15 cellular contexts compared by ENCODE assay signal in genomic region chr16:3080024-3080423, GRCh38. TPM values are rescaled to one million over a fixed set of nuclear protein-coding genes. Genes with fewer than 3 reads are reported as not detected.
DNase-seq lines count a peak whose midpoint lies in the region; ATAC-seq lines count a peak whose summit lies in the region.
"Had no signal": no experiment of that assay in that cellular context is flagged by ENCODE, and none has a peak within 500 bp of the region (broad histone marks: within the 10 kb centered on the region; RNA-seq: fewer than 3 reads in every experiment).

No MANE protein-coding gene starts in this region.

- no peak overlapping the region for H3K27ac ChIP-seq in CD4-positive, alpha-beta memory T cell (ENCODE audit: low read depth, low read length)
- H3K27ac ChIP-seq in naive thymus-derived CD4-positive, alpha-beta T cell (ENCODE audit: low read depth, low read length) = no peak overlapping the region
- H3K27ac ChIP-seq: GM23248 had no signal

- H3K36me3 ChIP-seq in CD4-positive, alpha-beta memory T cell (ENCODE audit: insufficient read depth, low read length) = no peaks in the 10 kb centered on the region
- H3K36me3 ChIP-seq in naive thymus-derived CD4-positive, alpha-beta T cell (ENCODE audit: control insufficient read depth in 2 of 3, insufficient read depth in 3 of 3, low read length in 3 of 3) = no peaks in the 10 kb centered on the region

- no peaks in the 10 kb centered on the region for H3K27me3 Mint-ChIP-seq in activated CD4-positive, alpha-beta T cell treated with anti-CD3 and anti-CD28 coated beads, Interleukin-2, amount 10 ng/mL, durations not matched to agents 24 days and 14 days
- no peaks in the 10 kb centered on the region for H3K27me3 Mint-ChIP-seq in CD4-positive, alpha-beta memory T cell
- H3K27me3 Mint-ChIP-seq in activated CD4-positive, alpha-beta memory T cell treated with anti-CD3 and anti-CD28 coated beads, Interleukin-2, amount 10 ng/mL, durations not matched to agents 7 days and 5 days = no peaks in the 10 kb centered on the region
- H3K27me3 Mint-ChIP-seq in naive thymus-derived CD4-positive, alpha-beta T cell = no peaks in the 10 kb centered on the region

- peaks cover 11% of the 10 kb centered on the region for H3K9me3 Mint-ChIP-seq in activated CD4-positive, alpha-beta T cell treated with anti-CD3 and anti-CD28 coated beads, Interleukin-2, amount 10 ng/mL, durations not matched to agents 24 days and 14 days
- H3K9me3 Mint-ChIP-seq in CD4-positive, alpha-beta memory T cell = peaks cover 0 to 6% (median 0%) of the 10 kb centered on the region in 8 donors
- peaks cover 16% of the 10 kb centered on the region for H3K9me3 Mint-ChIP-seq in activated CD4-positive, alpha-beta memory T cell treated with anti-CD3 and anti-CD28 coated beads, Interleukin-2, amount 10 ng/mL, durations not matched to agents 7 days and 5 days
- H3K9me3 Mint-ChIP-seq in naive thymus-derived CD4-positive, alpha-beta T cell = peaks cover 0 to 13% (median 4%) of the 10 kb centered on the region in 11 donors
- H3K9me3 Mint-ChIP-seq: CD8-positive, alpha-beta T cell had no signal

- H3K36me3 Mint-ChIP-seq in activated CD4-positive, alpha-beta T cell treated with anti-CD3 and anti-CD28 coated beads, Interleukin-2, amount 10 ng/mL, durations not matched to agents 24 days and 14 days (ENCODE audit: low read depth) = peaks cover 49% of the 10 kb centered on the region
- H3K36me3 Mint-ChIP-seq in CD4-positive, alpha-beta memory T cell = peaks cover 5 to 14% of the 10 kb centered on the region in 2 donors
- peaks cover 37% of the 10 kb centered on the region for H3K36me3 Mint-ChIP-seq in activated CD4-positive, alpha-beta memory T cell treated with anti-CD3 and anti-CD28 coated beads, Interleukin-2, amount 10 ng/mL, durations not matched to agents 7 days and 5 days (ENCODE audit: low read depth)
- H3K36me3 Mint-ChIP-seq in naive thymus-derived CD4-positive, alpha-beta T cell = peaks cover 6 to 58% (median 12%) of the 10 kb centered on the region in 5 donors

- intact Hi-C loops in activated CD4-positive, alpha-beta T cell treated with anti-CD3 and anti-CD28 coated beads, Interleukin-2, amount 10 ng/mL, durations not matched to agents 24 days and 14 days (cut with micrococcal nuclease) = no loop called here
- intact Hi-C loops in CD4-positive, alpha-beta memory T cell (cut with micrococcal nuclease) = no loop called here
- intact Hi-C loops in naive thymus-derived CD4-positive, alpha-beta T cell (cut with micrococcal nuclease) = no loop called here

- no peak overlapping the region for H3K4me3 ChIP-seq in CD4-positive, alpha-beta memory T cell (ENCODE audit: low read length in 2 of 2)
- no peak overlapping the region for H3K4me3 ChIP-seq in naive thymus-derived CD4-positive, alpha-beta T cell (ENCODE audit: low read length)
- H3K4me3 ChIP-seq: GM23248 had no signal

- DNase-seq in activated CD4-positive, alpha-beta T cell treated with anti-CD3 and anti-CD28 coated beads, Interleukin-2, amount 10 ng/mL, durations not matched to agents 24 days and 14 days = no peak
- no peak for DNase-seq in activated CD4-positive, alpha-beta T cell treated with anti-CD3 and anti-CD28 coated beads, Interleukin-2, amount 50 U/mL, for 48 hours
- no peak for DNase-seq in CD4-positive, alpha-beta memory T cell
- no peak for DNase-seq in activated CD4-positive, alpha-beta memory T cell treated with anti-CD3 and anti-CD28 coated beads, Interleukin-2, amount 10 ng/mL, durations not matched to agents 7 days and 5 days
- no peak for DNase-seq in naive thymus-derived CD4-positive, alpha-beta T cell
- no peak for DNase-seq in Ammon's horn (ENCODE audit: low spot score)
- DNase-seq: AML-193; CD8-positive, alpha-beta T cell; GF-D8; GM23248; NCI-H1417 treated with DMSO at 0.1 percent for 48 hours; NCI-H2029; NCI-H510A treated with DMSO at 0.1 percent for 48 hours had no signal

- no peaks in the 10 kb centered on the region for H3K27me3 ChIP-seq in CD4-positive, alpha-beta memory T cell (ENCODE audit: insufficient read depth, low read length)
- no peaks in the 10 kb centered on the region for H3K27me3 ChIP-seq in naive thymus-derived CD4-positive, alpha-beta T cell (ENCODE audit: control insufficient read depth in 2 of 2, insufficient read depth in 2 of 2, low read length in 2 of 2)

- H3K4me3 Mint-ChIP-seq in activated CD4-positive, alpha-beta T cell treated with anti-CD3 and anti-CD28 coated beads, Interleukin-2, amount 10 ng/mL, durations not matched to agents 24 days and 14 days = no peak overlapping the region
- H3K4me3 Mint-ChIP-seq in CD4-positive, alpha-beta memory T cell = peak overlapping the region in 5 of 8 donors; percentile 2 to 49 (median 38)
- no peak overlapping the region for H3K4me3 Mint-ChIP-seq in activated CD4-positive, alpha-beta memory T cell treated with anti-CD3 and anti-CD28 coated beads, Interleukin-2, amount 10 ng/mL, durations not matched to agents 7 days and 5 days
- H3K4me3 Mint-ChIP-seq in naive thymus-derived CD4-positive, alpha-beta T cell = peak overlapping the region in 2 of 10 donors; percentile 3 to 48
- H3K4me3 Mint-ChIP-seq: CD8-positive, alpha-beta T cell had no signal

- CTCF ChIA-PET in CD4-positive, alpha-beta memory T cell (lab: Charles Lee; ENCODE audit: partially characterized antibody) = interaction anchor here (1.3 to 8.2 kb wide), 7 partner anchors 14 to 49 kb away, joined by 5 to 78 read pairs (median 7); partner anchors contain the start of genes IL32 and ZSCAN10
- CTCF ChIA-PET in activated CD4-positive, alpha-beta memory T cell treated with anti-CD3 and anti-CD28 coated beads, Interleukin-2, amount 10 ng/mL, durations not matched to agents 7 days and 5 days (lab: Charles Lee) = interaction anchor here (1.6 to 1.7 kb wide), 3 partner anchors 13 to 49 kb away, joined by 3 to 11 read pairs (median 6); no protein-coding TSS in a partner anchor
- CTCF ChIA-PET in naive thymus-derived CD4-positive, alpha-beta T cell (lab: Charles Lee) = interaction anchor here (0.9 to 1.5 kb wide), 5 partner anchors 15 to 50 kb away, joined by 4 to 8 read pairs (median 4); no protein-coding TSS in a partner anchor

- no peaks in the 10 kb centered on the region for H3K9me3 ChIP-seq in CD4-positive, alpha-beta memory T cell (ENCODE audit: control insufficient read depth in 1 of 2, low read length in 2 of 2)
- no peaks in the 10 kb centered on the region for H3K9me3 ChIP-seq in naive thymus-derived CD4-positive, alpha-beta T cell (ENCODE audit: control insufficient read depth in 2 of 3, low read length in 3 of 3)

- POLR2A ChIA-PET in CD4-positive, alpha-beta memory T cell (lab: Charles Lee; ENCODE audit: partially characterized antibody) = interaction anchor here (1.4 to 11.4 kb wide), 3 partner anchors 13 to 21 kb away, joined by 7 to 217 read pairs (median 8); partner anchors contain the start of genes IL32 and ZSCAN10
- POLR2A ChIA-PET in activated CD4-positive, alpha-beta memory T cell treated with anti-CD3 and anti-CD28 coated beads, Interleukin-2, amount 10 ng/mL, durations not matched to agents 7 days and 5 days (lab: Charles Lee) = interaction anchor here (0.6 to 1.6 kb wide), 6 partner anchors 11 to 100 kb away, joined by 3 to 8 read pairs (median 4); partner anchors contain the start of genes IL32, PKMYT1 and ZNF213
- POLR2A ChIA-PET in naive thymus-derived CD4-positive, alpha-beta T cell (lab: Charles Lee) = interaction anchor here (0.8 to 1.7 kb wide), 4 partner anchors 12 to 18 kb away, joined by 3 to 10 read pairs (median 8); partner anchors contain the start of genes IL32 and ZSCAN10

- peak overlapping the region; percentile 64 for H3K27ac Mint-ChIP-seq in activated CD4-positive, alpha-beta T cell treated with anti-CD3 and anti-CD28 coated beads, Interleukin-2, amount 10 ng/mL, durations not matched to agents 24 days and 14 days
- H3K27ac Mint-ChIP-seq in CD4-positive, alpha-beta memory T cell = peak overlapping the region; percentile 64 to 93 (median 91)
- H3K27ac Mint-ChIP-seq in activated CD4-positive, alpha-beta memory T cell treated with anti-CD3 and anti-CD28 coated beads, Interleukin-2, amount 10 ng/mL, durations not matched to agents 7 days and 5 days = peak overlapping the region; percentile 9
- H3K27ac Mint-ChIP-seq in naive thymus-derived CD4-positive, alpha-beta T cell = peak overlapping the region in 7 of 9 donors; percentile 8 to 86 (median 38)
- H3K27ac Mint-ChIP-seq: CD8-positive, alpha-beta T cell had no signal

- peaks cover 58% of the 10 kb centered on the region for H3K4me1 Mint-ChIP-seq in activated CD4-positive, alpha-beta T cell treated with anti-CD3 and anti-CD28 coated beads, Interleukin-2, amount 10 ng/mL, durations not matched to agents 24 days and 14 days
- H3K4me1 Mint-ChIP-seq in CD4-positive, alpha-beta memory T cell = peaks cover 49 to 94% (median 70%) of the 10 kb centered on the region in 4 donors
- peaks cover 63% of the 10 kb centered on the region for H3K4me1 Mint-ChIP-seq in activated CD4-positive, alpha-beta memory T cell treated with anti-CD3 and anti-CD28 coated beads, Interleukin-2, amount 10 ng/mL, durations not matched to agents 7 days and 5 days
- H3K4me1 Mint-ChIP-seq in naive thymus-derived CD4-positive, alpha-beta T cell = peaks cover 44 to 91% (median 72%) of the 10 kb centered on the region in 7 donors

- H3K4me1 ChIP-seq in CD4-positive, alpha-beta memory T cell (ENCODE audit: insufficient read depth, low read length) = peaks cover 65% of the 10 kb centered on the region
- H3K4me1 ChIP-seq in naive thymus-derived CD4-positive, alpha-beta T cell (ENCODE audit: control insufficient read depth in 2 of 2, insufficient read depth in 2 of 2, low read length in 2 of 2) = peaks cover 40 to 56% of the 10 kb centered on the region in 2 donors

- ATAC-seq in naive thymus-derived CD4-positive, alpha-beta T cell = no peak
- no peak for ATAC-seq in HG03095 (IDR thresholded peaks at IDR 0.05; ENCODE audit: unreplicated experiment)
- ATAC-seq: CD8-positive, alpha-beta T cell; HCT116 had no signal

RNA-seq across cellular contexts. Expression of gene IL32, which starts 14.6 kb away (rescaled TPM):
- total RNA-seq in activated CD4-positive, alpha-beta T cell treated with anti-CD3 and anti-CD28 coated beads, Interleukin-2, amount 10 ng/mL, durations not matched to agents 24 days and 14 days = 918 and 934 TPM in 2 replicates
- 100 to 1,000 TPM; 752 to 810 TPM for total RNA-seq in CD4-positive, alpha-beta memory T cell
- polyA plus RNA-seq in CD4-positive, alpha-beta memory T cell = 1,000 to 10,000 TPM; 3,111 to 3,174 TPM
- total RNA-seq in activated CD4-positive, alpha-beta memory T cell treated with anti-CD3 and anti-CD28 coated beads, Interleukin-2, amount 10 ng/mL, durations not matched to agents 7 days and 5 days = 1,000 to 10,000 TPM; 4,131 to 4,213 TPM
- total RNA-seq in naive thymus-derived CD4-positive, alpha-beta T cell = 1,000 to 10,000 TPM in 1 of 5 experiments, 100 to 1,000 TPM in 4; 351 to 3,697 (median 587) TPM
- 1,000 to 10,000 TPM; 1,418 to 1,605 TPM for polyA plus RNA-seq in naive thymus-derived CD4-positive, alpha-beta T cell

RNA-seq across cellular contexts. Expression of gene ZSCAN10, which starts 19.1 kb away (rescaled TPM):
- not detected in 2 replicates for total RNA-seq in activated CD4-positive, alpha-beta T cell treated with anti-CD3 and anti-CD28 coated beads, Interleukin-2, amount 10 ng/mL, durations not matched to agents 24 days and 14 days
- total RNA-seq in CD4-positive, alpha-beta memory T cell = under 1 TPM in 1 of 2 experiments, not detected in 1; 0.15 TPM
- polyA plus RNA-seq in CD4-positive, alpha-beta memory T cell = not detected
- under 1 TPM in 1 of 2 experiments, not detected in 1; 0.15 TPM for total RNA-seq in activated CD4-positive, alpha-beta memory T cell treated with anti-CD3 and anti-CD28 coated beads, Interleukin-2, amount 10 ng/mL, durations not matched to agents 7 days and 5 days
- under 1 TPM in 3 of 5 experiments, not detected in 2; 0.22 to 0.61 (median 0.29) TPM for total RNA-seq in naive thymus-derived CD4-positive, alpha-beta T cell
- under 1 TPM in 1 of 2 donors, not detected in 1; 0.35 TPM for polyA plus RNA-seq in naive thymus-derived CD4-positive, alpha-beta T cell
- total RNA-seq: GM23248 had no signal

RNA-seq across cellular contexts. Expression of gene ZNF205, which starts 32.4 kb away (rescaled TPM):
- total RNA-seq in activated CD4-positive, alpha-beta T cell treated with anti-CD3 and anti-CD28 coated beads, Interleukin-2, amount 10 ng/mL, durations not matched to agents 24 days and 14 days = 0.21 and 0.47 TPM in 2 replicates
- total RNA-seq in CD4-positive, alpha-beta memory T cell = not detected
- under 1 TPM in 1 of 2 donors, not detected in 1; 0.20 TPM for polyA plus RNA-seq in CD4-positive, alpha-beta memory T cell
- total RNA-seq in activated CD4-positive, alpha-beta memory T cell treated with anti-CD3 and anti-CD28 coated beads, Interleukin-2, amount 10 ng/mL, durations not matched to agents 7 days and 5 days = not detected
- total RNA-seq in naive thymus-derived CD4-positive, alpha-beta T cell = under 1 TPM in 1 of 5 experiments, not detected in 4; 0.29 TPM
- under 1 TPM in 1 of 2 donors, not detected in 1; 0.09 TPM for polyA plus RNA-seq in naive thymus-derived CD4-positive, alpha-beta T cell
- total RNA-seq: CD8-positive, alpha-beta T cell had no signal

RNA-seq across cellular contexts. Expression of gene MMP25, which starts 33.7 kb away (rescaled TPM):
- 8.1 and 10.2 TPM in 2 replicates for total RNA-seq in activated CD4-positive, alpha-beta T cell treated with anti-CD3 and anti-CD28 coated beads, Interleukin-2, amount 10 ng/mL, durations not matched to agents 24 days and 14 days
- 1 to 10 TPM; 2.9 to 3.0 TPM for total RNA-seq in CD4-positive, alpha-beta memory T cell
- polyA plus RNA-seq in CD4-positive, alpha-beta memory T cell = under 1 TPM; 0.52 to 0.91 TPM
- 100 to 1,000 TPM; 112 to 117 TPM for total RNA-seq in activated CD4-positive, alpha-beta memory T cell treated with anti-CD3 and anti-CD28 coated beads, Interleukin-2, amount 10 ng/mL, durations not matched to agents 7 days and 5 days
- 10 to 100 TPM in 2 of 5 experiments, 1 to 10 TPM in 1, under 1 TPM in 2; 0.73 to 64.4 (median 3.7) TPM for total RNA-seq in naive thymus-derived CD4-positive, alpha-beta T cell
- polyA plus RNA-seq in naive thymus-derived CD4-positive, alpha-beta T cell = under 1 TPM; 0.64 to 0.93 TPM
- total RNA-seq: GM23248 had no signal

RNA-seq across cellular contexts. Expression of gene BICDL2, which starts 43.3 kb away (rescaled TPM):
- total RNA-seq in activated CD4-positive, alpha-beta T cell treated with anti-CD3 and anti-CD28 coated beads, Interleukin-2, amount 10 ng/mL, durations not matched to agents 24 days and 14 days = 0.43 and 0.63 TPM in 2 replicates
- total RNA-seq in CD4-positive, alpha-beta memory T cell = not detected
- polyA plus RNA-seq in CD4-positive, alpha-beta memory T cell = not detected
- total RNA-seq in activated CD4-positive, alpha-beta memory T cell treated with anti-CD3 and anti-CD28 coated beads, Interleukin-2, amount 10 ng/mL, durations not matched to agents 7 days and 5 days = 1 to 10 TPM; 1.4 to 1.9 TPM
- 1 to 10 TPM in 1 of 5 experiments, not detected in 4; 1.0 TPM for total RNA-seq in naive thymus-derived CD4-positive, alpha-beta T cell
- not detected for polyA plus RNA-seq in naive thymus-derived CD4-positive, alpha-beta T cell
- total RNA-seq: CD8-positive, alpha-beta T cell had no signal

Comparison
In these comparisons a context has a peak if more than half of its experiments do, and no peak if none do; other contexts are left out.
1. H3K27ac Mint-ChIP-seq: peak in every context shown above with its lines; median percentile 91 in CD4-positive, alpha-beta memory T cell; 64 in activated CD4-positive, alpha-beta T cell treated with anti-CD3 and anti-CD28 coated beads, Interleukin-2, amount 10 ng/mL, durations not matched to agents 24 days and 14 days; 38 in naive thymus-derived CD4-positive, alpha-beta T cell; 9 in activated CD4-positive, alpha-beta memory T cell treated with anti-CD3 and anti-CD28 coated beads, Interleukin-2, amount 10 ng/mL, durations not matched to agents 7 days and 5 days.
2. H3K4me3 Mint-ChIP-seq: peak in CD4-positive, alpha-beta memory T cell (5 of 8); none in activated CD4-positive, alpha-beta T cell treated with anti-CD3 and anti-CD28 coated beads, Interleukin-2, amount 10 ng/mL, durations not matched to agents 24 days and 14 days (single experiment) and activated CD4-positive, alpha-beta memory T cell treated with anti-CD3 and anti-CD28 coated beads, Interleukin-2, amount 10 ng/mL, durations not matched to agents 7 days and 5 days (single experiment).